ENCODE assay signal across 23 cellular contexts in genomic region chr6:119036076-119036475, GRCh38.
"Had no signal": no experiment of that assay in that cellular context is flagged by ENCODE, and none has a peak within 500 bp of the region (broad histone marks: within the 10 kb centered on the region; RNA-seq: fewer than 3 reads in every experiment).

No MANE protein-coding gene starts in this region.

- H3K4me1 Mint-ChIP-seq: immature natural killer cell had no signal

- H3K4me1 ChIP-seq: gastrocnemius medialis, sigmoid colon had no signal

- H3K27ac ChIP-seq: coronary artery, gastrocnemius medialis, neutrophil, right atrium auricular region, sigmoid colon, suprapubic skin had no signal

- H3K36me3 Mint-ChIP-seq: immature natural killer cell, type B pancreatic cell had no signal

- H3K4me3 ChIP-seq: coronary artery, gastrocnemius medialis, left ventricle myocardium inferior, lung, right atrium auricular region, sigmoid colon, suprapubic skin, thyroid gland had no signal

- ATAC-seq: esophagus mucosa; gastrocnemius medialis; left cardiac atrium; naive thymus-derived CD4-positive, alpha-beta T cell had no signal

- FAIRE-seq: keratinocyte, small intestine, urothelium cell line had no signal

- H3K4me3 Mint-ChIP-seq: immature natural killer cell; naive thymus-derived CD4-positive, alpha-beta T cell had no signal

- H3K27me3 Mint-ChIP-seq: type B pancreatic cell had no signal

- H3K9me3 Mint-ChIP-seq: immature natural killer cell; naive thymus-derived CD4-positive, alpha-beta T cell; type B pancreatic cell had no signal

- H3K9me3 ChIP-seq: gastrocnemius medialis, left ventricle myocardium inferior, neutrophil, right atrium auricular region, sigmoid colon, suprapubic skin, thyroid gland had no signal

- H3K27me3 ChIP-seq: gastrocnemius medialis, neutrophil, right atrium auricular region, sigmoid colon, suprapubic skin, thyroid gland had no signal

- H3K27ac Mint-ChIP-seq: immature natural killer cell; naive thymus-derived CD4-positive, alpha-beta T cell; type B pancreatic cell had no signal

- DNase-seq: effector CD4-positive, alpha-beta T cell; gastrocnemius medialis; immature natural killer cell; left cardiac atrium; left ventricle myocardium inferior; mesenchymal stem cell; midbrain; naive thymus-derived CD4-positive, alpha-beta T cell; posterior cingulate gyrus; sigmoid colon; stimulated activated CD4-positive, alpha-beta T cell treated with anti-CD3 and anti-CD28 coated beads, Interleukin-12 subunit alpha, Interleukin-12 subunit beta, amount 100 ng/mL, for 4 hours; stimulated activated naive CD4-positive, alpha-beta T cell treated with Interleukin-2 at 50 U/mL for 16 hours; thyroid gland had no signal

- H3K36me3 ChIP-seq: gastrocnemius medialis, left ventricle myocardium inferior, neutrophil, right atrium auricular region, sigmoid colon, suprapubic skin, thyroid gland had no signal
